9 cellular contexts compared by ENCODE assay signal in genomic region chr5:140362875-140363630, GRCh38. TPM values are rescaled to one million over a fixed set of nuclear protein-coding genes. Genes with fewer than 3 reads are reported as not detected.
A peak's percentile ranks its signal among the peaks of the same experiment; 100 is the strongest.
DNase-seq lines count a peak whose midpoint lies in the region; ATAC-seq, FAIRE-seq and TF ChIP-seq lines count a peak whose summit lies in the region.
"Had no signal": no experiment of that assay in that cellular context is flagged by ENCODE, and none has a peak within 500 bp of the region (broad histone marks: within the 10 kb centered on the region; RNA-seq: fewer than 3 reads in every experiment).

No MANE protein-coding gene starts in this region.

- H3K4me3 ChIP-seq in HepG2 (replicated peaks in 1 of 3; ENCODE audit: insufficient read depth in 1 of 3, low read depth in 2 of 3, low read length in 3 of 3), result peak overlapping the region; percentile 36 to 75 (median 59); a peak in 5 of 6 replicates

- H3K4me1 ChIP-seq in HepG2 (ENCODE audit: insufficient read depth, low read length), result peaks cover 31% of the 10 kb centered on the region

- H3K4me3 Mint-ChIP-seq in chondrocyte (ENCODE audit: unreplicated experiment), result peak overlapping the region; percentile 52

- intact Hi-C loops in HepG2 (cut with micrococcal nuclease; ENCODE audit: unreplicated experiment), result loop anchor here (2.0 kb wide), 1 partner anchor 372 kb away; no protein-coding TSS in a partner anchor

- no peaks in the 10 kb centered on the region for H3K27me3 Mint-ChIP-seq in chondrocyte (ENCODE audit: low read depth)

- in situ Hi-C loops in HepG2 (cut with HindIII; ENCODE audit: extremely low pct_ligation_motif_present, low pct_unique_long_range_greater_than_20kb), result loop anchor here (5.0 to 10.0 kb wide), 2 partner anchors 121 to 372 kb away; no protein-coding TSS in a partner anchor

- H2AFZ ChIP-seq in HepG2 (ENCODE audit: low read length), result no peak overlapping the region

- FAIRE-seq in HepG2 (lab: Jason Lieb, UNC), result peak; percentile 93
- FAIRE-seq: A204.1 had no signal

- no peak for TF ChIP-seq POLR2A in HepG2 (IDR thresholded peaks at IDR 0.05; ENCODE audit: insufficient read depth in 1 of 2, low read depth in 2 of 2, low read length in 2 of 2)

- ATAC-seq in HG02588 (IDR thresholded peaks at IDR 0.05; ENCODE audit: unreplicated experiment) (peak; percentile 90), HepG2 (peak; percentile 87)

- TF ChIP-seq EP300 in HepG2 (IDR thresholded peaks at IDR 0.05; ENCODE audit: low read depth in 2 of 2, low read length in 2 of 2), result no peak
- no peak for TF ChIP-seq EP300 in HepG2 (CRISPR knock-in tag; IDR thresholded peaks at IDR 0.05; ENCODE audit: borderline replicate concordance)

- no peaks in the 10 kb centered on the region for H4K20me1 ChIP-seq in HepG2 (ENCODE audit: insufficient read depth, low read length)

- no peaks in the 10 kb centered on the region for H3K9me3 ChIP-seq in HepG2 (ENCODE audit: low read length)

- DNase-seq in NCI-H1417 (lab: John Stamatoyannopoulos, UW) (peak in 2 of 3 experiments; percentile 10 to 60), NCI-H1417 treated with DMSO at 0.1 percent for 48 hours (lab: John Stamatoyannopoulos, UW) (no peak), NCI-H146 (lab: John Stamatoyannopoulos, UW) (peak; percentile 65), chondrocyte (ENCODE audit: low spot score) (peak; percentile 87), HepG2 (ENCODE audit: low spot score) (peak; percentile 74)
- DNase-seq in activated CD4-positive, alpha-beta T cell treated with anti-CD3 and anti-CD28 coated beads for 24 hours (ENCODE audit: low read depth in 2 of 2), result peak; percentile 82 to 86
- peak; percentile 80 to 89 for DNase-seq in stimulated activated CD4-positive, alpha-beta T cell treated with anti-CD3 and anti-CD28 coated beads, Interleukin-4, amount 100 ng/mL, for 48 hours (ENCODE audit: low read depth in 2 of 2)

- TF ChIP-seq CTCF in chondrocyte (IDR thresholded peaks at IDR 0.05), result peak; percentile 89
- peak; percentile 98 for TF ChIP-seq CTCF in HepG2 (CRISPR knock-in tag; IDR thresholded peaks at IDR 0.05)

- no peak overlapping the region for H3K27ac ChIP-seq in HepG2 (ENCODE audit: extremely low read length, insufficient read depth, low read length)

- peak overlapping the region; percentile 41; the same call in 1 of the 2 replicates for H3K9ac ChIP-seq in HepG2 (ENCODE audit: insufficient read depth, low read depth, low read length)

- H3K36me3 Mint-ChIP-seq in chondrocyte (ENCODE audit: low read depth), result no peaks in the 10 kb centered on the region

- peaks cover 0 to 8% of the 10 kb centered on the region in 2 experiments; a peak in 1 of 5 replicates for H3K27me3 ChIP-seq in HepG2 (ENCODE audit: control insufficient read depth in 1 of 2, insufficient read depth in 2 of 2, low read length in 2 of 2)

- H3K4me2 ChIP-seq in HepG2 (ENCODE audit: low read depth, low read length), result peak overlapping the region; percentile 84

- CTCF ChIA-PET in HepG2 (lab: Yijun Ruan, JAX; ENCODE audit: low intra/inter-chr PET ratio, low total read pairs), result no interaction called here

- no peaks in the 10 kb centered on the region for H3K36me3 ChIP-seq in HepG2 (replicated peaks in 1 of 2; ENCODE audit: control insufficient read depth in 1 of 2, insufficient read depth in 2 of 2, low read length in 2 of 2)

- peaks cover 7% of the 10 kb centered on the region for H3K4me1 Mint-ChIP-seq in chondrocyte (ENCODE audit: low read depth)

- H3K79me2 ChIP-seq in HepG2 (ENCODE audit: insufficient read depth, low read length), result no peaks in the 10 kb centered on the region

- POLR2A ChIA-PET in HepG2 (lab: Yijun Ruan, JAX), result interaction anchor here (0.6 to 1.5 kb wide), 4 partner anchors 17 to 968 kb away, joined by 3 to 5 read pairs (median 3); partner anchors contain the start of genes ANKHD1, EIF4EBP3, HBEGF and PCDHGA1

- no peak overlapping the region for H3K27ac Mint-ChIP-seq in chondrocyte (ENCODE audit: unreplicated experiment)

- H3K9me3 Mint-ChIP-seq in chondrocyte (ENCODE audit: low read depth), result no peaks in the 10 kb centered on the region

- peak; percentile 66 for TF ChIP-seq RAD21 in HepG2 (CRISPR knock-in tag; IDR thresholded peaks at IDR 0.05)

- 0% methylated on average over 1 of the region's 29 CpGs for WGBS in HepG2 (ENCODE audit: low lambda C conversion rate)

- no TSS peak for BruUV-seq in HepG2 (replicated peaks; lab: Mats Ljungman, UMichigan)

RNA-seq across cellular contexts. Expression of gene SLC4A9, which starts 3.1 kb away (rescaled TPM):
- total RNA-seq in chondrocyte (not detected in 3 replicates), HepG2 (2016; rRNA removed; fragmentation: Illumina TruSeq; extraction: Trizol) (not detected in 2 replicates)
- total RNA-seq in HepG2 (2016; cell fraction: cytosol; rRNA removed; fragmentation: Illumina TruSeq; extraction: Trizol; ENCODE audit: low read depth), result not detected in 2 replicates
- not detected in 2 replicates for total RNA-seq in HepG2 (2016; cell fraction: insoluble cytoplasmic fraction; rRNA removed; fragmentation: Illumina TruSeq; extraction: Trizol)
- total RNA-seq in HepG2 (2016; cell fraction: membrane; rRNA removed; fragmentation: Illumina TruSeq; extraction: Trizol), result not detected in 2 replicates
- total RNA-seq in HepG2 (2016; cell fraction: nucleus; rRNA removed; fragmentation: Illumina TruSeq; extraction: Trizol), result not detected in 2 replicates
- polyA plus RNA-seq in HepG2 (2011; rRNA removed), result 0.05 TPM in 1 of 2 replicates, not detected in the other
- 0.01 TPM in 1 of 2 replicates, not detected in the other for polyA plus RNA-seq in HepG2 (2011; cell fraction: cytosol; rRNA removed)
- polyA plus RNA-seq in HepG2 (2011; cell fraction: nucleus; rRNA removed), result 0.10 and 0.40 TPM in 2 replicates
- polyA plus RNA-seq in HepG2 (2012), result not detected in 2 replicates
- polyA plus RNA-seq in HepG2 (2016; cell fraction: cytosol; fragmentation: Illumina TruSeq; extraction: Trizol; ENCODE audit: low read depth), result not detected in 2 replicates
- polyA plus RNA-seq in HepG2 (2016; cell fraction: insoluble cytoplasmic fraction; fragmentation: Illumina TruSeq; extraction: Trizol; ENCODE audit: low read depth), result not detected in 2 replicates
- polyA plus RNA-seq in HepG2 (2016; cell fraction: membrane; fragmentation: Illumina TruSeq; extraction: Trizol; ENCODE audit: low read depth), result not detected in 2 replicates
- polyA plus RNA-seq in HepG2 (2016; cell fraction: nucleus; fragmentation: Illumina TruSeq; extraction: Trizol; ENCODE audit: insufficient read depth, low read depth), result not detected in 2 replicates
- not detected in 2 replicates for polyA minus RNA-seq in HepG2 (2011; rRNA and poly(A)+ RNA removed; ENCODE audit: low replicate concordance)
- not detected in 2 replicates for polyA minus RNA-seq in HepG2 (2011; cell fraction: cytosol; rRNA and poly(A)+ RNA removed)
- 0.12 TPM in 1 of 2 replicates, not detected in the other for polyA minus RNA-seq in HepG2 (2011; cell fraction: nucleus; rRNA and poly(A)+ RNA removed)

RNA-seq across cellular contexts. Expression of gene HBEGF, which starts 16.6 kb away (rescaled TPM):
- total RNA-seq in chondrocyte, result 2.8 to 8.0 TPM (median 7.2 TPM) in 3 replicates
- total RNA-seq in HepG2 (2016; rRNA removed; fragmentation: Illumina TruSeq; extraction: Trizol), result 0.77 and 1.7 TPM in 2 replicates
- total RNA-seq in HepG2 (2016; cell fraction: cytosol; rRNA removed; fragmentation: Illumina TruSeq; extraction: Trizol; ENCODE audit: low read depth), result 0.20 and 0.26 TPM in 2 replicates
- 0.58 and 1.5 TPM in 2 replicates for total RNA-seq in HepG2 (2016; cell fraction: insoluble cytoplasmic fraction; rRNA removed; fragmentation: Illumina TruSeq; extraction: Trizol)
- total RNA-seq in HepG2 (2016; cell fraction: membrane; rRNA removed; fragmentation: Illumina TruSeq; extraction: Trizol), result 0.45 and 0.62 TPM in 2 replicates
- 1.3 and 2.3 TPM in 2 replicates for total RNA-seq in HepG2 (2016; cell fraction: nucleus; rRNA removed; fragmentation: Illumina TruSeq; extraction: Trizol)
- 4.3 and 5.0 TPM in 2 replicates for polyA plus RNA-seq in HepG2 (2011; rRNA removed)
- 3.5 and 3.7 TPM in 2 replicates for polyA plus RNA-seq in HepG2 (2011; cell fraction: cytosol; rRNA removed)
- polyA plus RNA-seq in HepG2 (2011; cell fraction: nucleus; rRNA removed), result 3.4 and 3.9 TPM in 2 replicates
- 1.4 and 3.0 TPM in 2 replicates for polyA plus RNA-seq in HepG2 (2012)
- 0.14 and 0.17 TPM in 2 replicates for polyA plus RNA-seq in HepG2 (2016; cell fraction: cytosol; fragmentation: Illumina TruSeq; extraction: Trizol; ENCODE audit: low read depth)
- 0.79 and 0.88 TPM in 2 replicates for polyA plus RNA-seq in HepG2 (2016; cell fraction: insoluble cytoplasmic fraction; fragmentation: Illumina TruSeq; extraction: Trizol; ENCODE audit: low read depth)
- polyA plus RNA-seq in HepG2 (2016; cell fraction: membrane; fragmentation: Illumina TruSeq; extraction: Trizol; ENCODE audit: low read depth), result 0.26 TPM in 2 replicates
- 1.8 and 1.9 TPM in 2 replicates for polyA plus RNA-seq in HepG2 (2016; cell fraction: nucleus; fragmentation: Illumina TruSeq; extraction: Trizol; ENCODE audit: insufficient read depth, low read depth)
- 1.0 and 3.2 TPM in 2 replicates for polyA minus RNA-seq in HepG2 (2011; rRNA and poly(A)+ RNA removed; ENCODE audit: low replicate concordance)
- polyA minus RNA-seq in HepG2 (2011; cell fraction: cytosol; rRNA and poly(A)+ RNA removed), result 1.4 and 1.5 TPM in 2 replicates
- 3.5 and 4.1 TPM in 2 replicates for polyA minus RNA-seq in HepG2 (2011; cell fraction: nucleus; rRNA and poly(A)+ RNA removed)

RNA-seq across cellular contexts. Expression of gene ANKHD1, which starts 38.6 kb away (rescaled TPM):
- 61.4 to 79.8 TPM (median 67.7 TPM) in 3 replicates for total RNA-seq in chondrocyte
- 69.9 and 101 TPM in 2 replicates for total RNA-seq in HepG2 (2016; rRNA removed; fragmentation: Illumina TruSeq; extraction: Trizol)
- 59.7 and 69.1 TPM in 2 replicates for total RNA-seq in HepG2 (2016; cell fraction: cytosol; rRNA removed; fragmentation: Illumina TruSeq; extraction: Trizol; ENCODE audit: low read depth)
- total RNA-seq in HepG2 (2016; cell fraction: insoluble cytoplasmic fraction; rRNA removed; fragmentation: Illumina TruSeq; extraction: Trizol), result 69.9 and 98.6 TPM in 2 replicates
- 33.7 and 41.4 TPM in 2 replicates for total RNA-seq in HepG2 (2016; cell fraction: membrane; rRNA removed; fragmentation: Illumina TruSeq; extraction: Trizol)
- 106 and 125 TPM in 2 replicates for total RNA-seq in HepG2 (2016; cell fraction: nucleus; rRNA removed; fragmentation: Illumina TruSeq; extraction: Trizol)
- polyA plus RNA-seq in HepG2 (2011; rRNA removed), result 68.5 and 82.0 TPM in 2 replicates
- polyA plus RNA-seq in HepG2 (2011; cell fraction: cytosol; rRNA removed), result 33.7 and 45.2 TPM in 2 replicates
- polyA plus RNA-seq in HepG2 (2011; cell fraction: nucleus; rRNA removed), result 104 and 105 TPM in 2 replicates
- polyA plus RNA-seq in HepG2 (2012), result 56.5 and 76.2 TPM in 2 replicates
- polyA plus RNA-seq in HepG2 (2016; cell fraction: cytosol; fragmentation: Illumina TruSeq; extraction: Trizol; ENCODE audit: low read depth), result 2.7 and 3.1 TPM in 2 replicates
- 76.7 and 87.6 TPM in 2 replicates for polyA plus RNA-seq in HepG2 (2016; cell fraction: insoluble cytoplasmic fraction; fragmentation: Illumina TruSeq; extraction: Trizol; ENCODE audit: low read depth)
- polyA plus RNA-seq in HepG2 (2016; cell fraction: membrane; fragmentation: Illumina TruSeq; extraction: Trizol; ENCODE audit: low read depth), result 7.0 and 8.2 TPM in 2 replicates
- 142 and 161 TPM in 2 replicates for polyA plus RNA-seq in HepG2 (2016; cell fraction: nucleus; fragmentation: Illumina TruSeq; extraction: Trizol; ENCODE audit: insufficient read depth, low read depth)
- 130 and 138 TPM in 2 replicates for polyA minus RNA-seq in HepG2 (2011; rRNA and poly(A)+ RNA removed; ENCODE audit: low replicate concordance)
- 52.8 and 61.5 TPM in 2 replicates for polyA minus RNA-seq in HepG2 (2011; cell fraction: cytosol; rRNA and poly(A)+ RNA removed)
- polyA minus RNA-seq in HepG2 (2011; cell fraction: nucleus; rRNA and poly(A)+ RNA removed), result 183 and 186 TPM in 2 replicates
